ENCODE assay signal across 17 cellular contexts in the genomic region with DNA sequence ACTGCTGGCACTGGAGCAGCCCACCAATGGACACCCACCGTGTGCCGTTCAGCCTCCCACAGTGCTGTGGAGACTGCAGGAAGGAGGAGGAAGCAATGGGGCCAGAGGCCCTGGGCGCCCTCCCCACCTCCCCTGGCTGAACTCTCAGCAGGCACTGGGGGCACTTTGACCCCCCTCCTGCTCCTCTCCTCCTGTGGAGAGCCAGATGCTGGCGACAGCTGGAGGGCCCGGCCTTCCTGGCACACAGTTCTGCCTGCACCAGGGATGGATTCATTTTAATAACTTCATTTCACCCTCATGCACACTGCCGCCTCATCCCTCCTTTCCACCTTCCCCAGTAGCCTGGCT. TPM values are rescaled to one million over a fixed set of nuclear protein-coding genes. Genes with fewer than 3 reads are reported as not detected.
A peak's percentile ranks its signal among the peaks of the same experiment; 100 is the strongest.
DNase-seq lines count a peak whose midpoint lies in the region; ATAC-seq and TF ChIP-seq lines count a peak whose summit lies in the region.
"Had no signal": no experiment of that assay in that cellular context is flagged by ENCODE, and none has a peak within 500 bp of the region (broad histone marks: within the 10 kb centered on the region; RNA-seq: fewer than 3 reads in every experiment).

No MANE protein-coding gene starts in this region.

- H2AK5ac ChIP-seq in neuronal stem cell (ENCODE audit: low read depth, low read length): peak overlapping the region; percentile 36

- H3K4me2 ChIP-seq in neuronal stem cell (ENCODE audit: insufficient read depth, low read length, poor library complexity, severe bottlenecking): no peak overlapping the region
- H3K4me2 ChIP-seq: PC-9 had no signal

- H3K9me3 ChIP-seq in ascending aorta: no peaks in the 10 kb centered on the region
- H3K9me3 ChIP-seq in neuronal stem cell (replicated peaks in 1 of 2; ENCODE audit: control insufficient read depth in 2 of 2, insufficient read depth in 1 of 2, low read depth in 1 of 2, low read length in 2 of 2): peaks cover 0 to 2% of the 10 kb centered on the region in 2 donors
- no peaks in the 10 kb centered on the region for H3K9me3 ChIP-seq in right atrium auricular region

- no peak for ATAC-seq in WTC11
- ATAC-seq: GM12878 had no signal

- H3K27me3 ChIP-seq in ascending aorta (no peaks in the 10 kb centered on the region), neuronal stem cell (ENCODE audit: control insufficient read depth in 3 of 3, insufficient read depth in 3 of 3, low read depth in 1 of 3, low read length in 3 of 3) (peaks cover 0 to 22% (median 4%) of the 10 kb centered on the region in 3 experiments), right atrium auricular region (no peaks in the 10 kb centered on the region)

- CTCF ChIA-PET in WTC11 (lab: Charles Lee): no interaction called here

- H3K14ac ChIP-seq in neuronal stem cell (ENCODE audit: low read length): no peak overlapping the region

- no peaks in the 10 kb centered on the region for H3K9me3 Mint-ChIP-seq in WTC11
- H3K9me3 Mint-ChIP-seq: CD4-positive, alpha-beta memory T cell had no signal

- no peak overlapping the region for H4K91ac ChIP-seq in neuronal stem cell (ENCODE audit: low read depth, low read length, poor library complexity)

- H3K36me3 ChIP-seq in ascending aorta (peaks cover 13 to 22% of the 10 kb centered on the region in 2 donors), neuronal stem cell (replicated peaks in 1 of 2; ENCODE audit: control insufficient read depth in 2 of 2, insufficient read depth in 2 of 2, low read length in 2 of 2) (no peaks in the 10 kb centered on the region), right atrium auricular region (no peaks in the 10 kb centered on the region)

- no peak overlapping the region for H2BK5ac ChIP-seq in neuronal stem cell (ENCODE audit: low read length)

- H3K79me1 ChIP-seq in neuronal stem cell (ENCODE audit: low read depth, low read length): no peaks in the 10 kb centered on the region

- H3K4me1 ChIP-seq in ascending aorta: peaks cover 12 to 51% of the 10 kb centered on the region in 2 donors
- H3K4me1 ChIP-seq in neuronal stem cell (ENCODE audit: control insufficient read depth in 2 of 2, insufficient read depth in 1 of 2, low read depth in 1 of 2, low read length in 2 of 2): peaks cover 6% of the 10 kb centered on the region in 2 donors
- H3K4me1 ChIP-seq in right atrium auricular region: peaks cover 0 to 24% of the 10 kb centered on the region in 2 donors

- no peak overlapping the region for H2BK120ac ChIP-seq in neuronal stem cell (ENCODE audit: low read depth, low read length)

- no CpG with 5 or more reads among the region's 6 CpGs for WGBS in neuronal stem cell (ENCODE audit: extremely low coverage in 2 of 2, insufficient read length in 2 of 2, insufficient replicate concordance in 1 of 2), 2 donors

- H3K18ac ChIP-seq in neuronal stem cell (ENCODE audit: low read length): no peak overlapping the region

- H4K8ac ChIP-seq in neuronal stem cell (ENCODE audit: low read depth, low read length): no peak overlapping the region

- no peaks in the 10 kb centered on the region for H3K36me3 Mint-ChIP-seq in WTC11

- peaks cover 21% of the 10 kb centered on the region for H3K27me3 Mint-ChIP-seq in WTC11 (ENCODE audit: low read depth)

- no peak overlapping the region for H3K27ac Mint-ChIP-seq in WTC11

- DNase-seq in DMS 273 (lab: John Stamatoyannopoulos, UW; ENCODE audit: unreplicated experiment) (peak; percentile 95), NCI-H1694 (lab: John Stamatoyannopoulos, UW) (peak; percentile 88), ascending aorta (ENCODE audit: low spot score in 2 of 2) (no peak), neuronal stem cell (ENCODE audit: low spot score) (no peak), WTC11 (ENCODE audit: low spot score) (no peak), right atrium auricular region (ENCODE audit: low spot score) (no peak)
- no peak for DNase-seq in stimulated activated CD8-positive, alpha-beta memory T cell treated with anti-CD3 and anti-CD28 coated beads, Interleukin-4, amount 100 ng/mL, for 48 hours
- DNase-seq: CD4-positive, alpha-beta memory T cell; DMS53; EL; NCI-H1417; NCI-H2029; NCI-H446 treated with DMSO at 0.1 percent for 48 hours; NCI-H774; PC-9 had no signal

- no peak overlapping the region for H3K4me3 ChIP-seq in ascending aorta
- H3K4me3 ChIP-seq in neuronal stem cell (ENCODE audit: low read length in 2 of 2): no peak overlapping the region
- H3K4me3 ChIP-seq in right atrium auricular region: no peak overlapping the region
- H3K4me3 ChIP-seq: GM12878, PC-9 had no signal

- no peak overlapping the region for H2BK15ac ChIP-seq in neuronal stem cell (ENCODE audit: low read length)

- H3K4ac ChIP-seq in neuronal stem cell (ENCODE audit: low read length): no peak overlapping the region

- H3K23ac ChIP-seq in neuronal stem cell (ENCODE audit: low read depth, low read length, poor library complexity): no peak overlapping the region

- POLR2A ChIA-PET in WTC11 (lab: Charles Lee): no interaction called here

- no peak overlapping the region for H3K4me3 Mint-ChIP-seq in WTC11
- H3K4me3 Mint-ChIP-seq: CD4-positive, alpha-beta memory T cell had no signal

- TF ChIP-seq CTCF in ascending aorta (IDR thresholded peaks at IDR 0.05): no peak
- TF ChIP-seq CTCF in WTC11 (IDR thresholded peaks at IDR 0.05): no peak
- TF ChIP-seq CTCF in right atrium auricular region (IDR thresholded peaks at IDR 0.05): no peak

- H3K27ac ChIP-seq in ascending aorta (peak overlapping the region; percentile 93 to 95), neuronal stem cell (replicated peaks; ENCODE audit: low read length) (no peak overlapping the region), right atrium auricular region (no peak overlapping the region)
- H3K27ac ChIP-seq: PC-9 had no signal

- intact Hi-C loops in ascending aorta (cut with DNase I): no loop called here

- peak overlapping the region; percentile 7 for H2BK12ac ChIP-seq in neuronal stem cell (ENCODE audit: low read length)

- no peak overlapping the region for H3K9ac ChIP-seq in neuronal stem cell (ENCODE audit: low read depth, low read length, poor library complexity)

- peaks cover 4% of the 10 kb centered on the region for H3K4me1 Mint-ChIP-seq in WTC11

- H2AFZ ChIP-seq in neuronal stem cell (ENCODE audit: low read length): no peak overlapping the region
- H2AFZ ChIP-seq: PC-9 had no signal

TF ChIP-seq in WTC11, 78 proteins besides CTCF, POLR2A, EP300 and RAD21:
- no peak for TF ChIP-seq NFE2L1 (CRISPR knock-in tag; IDR thresholded peaks at IDR 0.05)
- TF ChIP-seq TP53 (CRISPR knock-in tag; IDR thresholded peaks at IDR 0.05): no peak
- TF ChIP-seq, protein P1, sequence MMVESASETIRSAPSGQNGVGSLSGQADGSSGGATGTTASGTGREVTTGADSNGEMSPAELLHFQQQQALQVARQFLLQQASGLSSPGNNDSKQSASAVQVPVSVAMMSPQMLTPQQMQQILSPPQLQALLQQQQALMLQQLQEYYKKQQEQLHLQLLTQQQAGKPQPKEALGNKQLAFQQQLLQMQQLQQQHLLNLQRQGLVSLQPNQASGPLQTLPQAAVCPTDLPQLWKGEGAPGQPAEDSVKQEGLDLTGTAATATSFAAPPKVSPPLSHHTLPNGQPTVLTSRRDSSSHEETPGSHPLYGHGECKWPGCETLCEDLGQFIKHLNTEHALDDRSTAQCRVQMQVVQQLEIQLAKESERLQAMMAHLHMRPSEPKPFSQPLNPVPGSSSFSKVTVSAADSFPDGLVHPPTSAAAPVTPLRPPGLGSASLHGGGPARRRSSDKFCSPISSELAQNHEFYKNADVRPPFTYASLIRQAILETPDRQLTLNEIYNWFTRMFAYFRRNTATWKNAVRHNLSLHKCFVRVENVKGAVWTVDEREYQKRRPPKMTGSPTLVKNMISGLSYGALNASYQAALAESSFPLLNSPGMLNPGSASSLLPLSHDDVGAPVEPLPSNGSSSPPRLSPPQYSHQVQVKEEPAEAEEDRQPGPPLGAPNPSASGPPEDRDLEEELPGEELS (CRISPR knock-in tag; IDR thresholded peaks at IDR 0.05): no peak
- no peak for TF ChIP-seq MYBL2 (CRISPR knock-in tag; IDR thresholded peaks at IDR 0.05)
- TF ChIP-seq, protein P2, sequence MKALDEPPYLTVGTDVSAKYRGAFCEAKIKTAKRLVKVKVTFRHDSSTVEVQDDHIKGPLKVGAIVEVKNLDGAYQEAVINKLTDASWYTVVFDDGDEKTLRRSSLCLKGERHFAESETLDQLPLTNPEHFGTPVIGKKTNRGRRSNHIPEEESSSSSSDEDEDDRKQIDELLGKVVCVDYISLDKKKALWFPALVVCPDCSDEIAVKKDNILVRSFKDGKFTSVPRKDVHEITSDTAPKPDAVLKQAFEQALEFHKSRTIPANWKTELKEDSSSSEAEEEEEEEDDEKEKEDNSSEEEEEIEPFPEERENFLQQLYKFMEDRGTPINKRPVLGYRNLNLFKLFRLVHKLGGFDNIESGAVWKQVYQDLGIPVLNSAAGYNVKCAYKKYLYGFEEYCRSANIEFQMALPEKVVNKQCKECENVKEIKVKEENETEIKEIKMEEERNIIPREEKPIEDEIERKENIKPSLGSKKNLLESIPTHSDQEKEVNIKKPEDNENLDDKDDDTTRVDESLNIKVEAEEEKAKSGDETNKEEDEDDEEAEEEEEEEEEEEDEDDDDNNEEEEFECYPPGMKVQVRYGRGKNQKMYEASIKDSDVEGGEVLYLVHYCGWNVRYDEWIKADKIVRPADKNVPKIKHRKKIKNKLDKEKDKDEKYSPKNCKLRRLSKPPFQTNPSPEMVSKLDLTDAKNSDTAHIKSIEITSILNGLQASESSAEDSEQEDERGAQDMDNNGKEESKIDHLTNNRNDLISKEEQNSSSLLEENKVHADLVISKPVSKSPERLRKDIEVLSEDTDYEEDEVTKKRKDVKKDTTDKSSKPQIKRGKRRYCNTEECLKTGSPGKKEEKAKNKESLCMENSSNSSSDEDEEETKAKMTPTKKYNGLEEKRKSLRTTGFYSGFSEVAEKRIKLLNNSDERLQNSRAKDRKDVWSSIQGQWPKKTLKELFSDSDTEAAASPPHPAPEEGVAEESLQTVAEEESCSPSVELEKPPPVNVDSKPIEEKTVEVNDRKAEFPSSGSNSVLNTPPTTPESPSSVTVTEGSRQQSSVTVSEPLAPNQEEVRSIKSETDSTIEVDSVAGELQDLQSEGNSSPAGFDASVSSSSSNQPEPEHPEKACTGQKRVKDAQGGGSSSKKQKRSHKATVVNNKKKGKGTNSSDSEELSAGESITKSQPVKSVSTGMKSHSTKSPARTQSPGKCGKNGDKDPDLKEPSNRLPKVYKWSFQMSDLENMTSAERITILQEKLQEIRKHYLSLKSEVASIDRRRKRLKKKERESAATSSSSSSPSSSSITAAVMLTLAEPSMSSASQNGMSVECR (CRISPR knock-in tag; IDR thresholded peaks at IDR 0.05; ENCODE audit: borderline replicate concordance): no peak
- no peak for TF ChIP-seq IRF2 (CRISPR knock-in tag; IDR thresholded peaks at IDR 0.05; ENCODE audit: borderline replicate concordance, low read depth)
- no peak for TF ChIP-seq NFATC4 (CRISPR knock-in tag; IDR thresholded peaks at IDR 0.05)

RNA-seq across cellular contexts. Expression of a gene that starts 5.9 kb away (rescaled TPM):
- total RNA-seq in ascending aorta (30.3 TPM), WTC11 (2021) (2.3 to 3.4 TPM (median 2.4 TPM) in 3 replicates), right atrium auricular region (1 to 10 TPM; 3.4 to 8.8 TPM)
- 2.9 TPM for polyA plus RNA-seq in neuronal stem cell (2013, experiment 1 of 2)
- 2.8 TPM for polyA plus RNA-seq in neuronal stem cell (2013, experiment 2 of 2)
- total RNA-seq: CD4-positive, alpha-beta memory T cell; HT-29; PC-9 had no signal
- polyA plus RNA-seq: CD4-positive, alpha-beta memory T cell had no signal

Comparison
In these comparisons a context has a peak if more than half of its experiments do, and no peak if none do; other contexts are left out.
1. DNase-seq: peak in DMS 273 (single experiment) and NCI-H1694 (single experiment); none in ascending aorta (0 of 2), neuronal stem cell (single experiment), WTC11 (single experiment), right atrium auricular region (single experiment) and stimulated activated CD8-positive, alpha-beta memory T cell treated with anti-CD3 and anti-CD28 coated beads, Interleukin-4, amount 100 ng/mL, for 48 hours (single experiment).
2. H3K27ac ChIP-seq: peak in ascending aorta (2 of 2); none in neuronal stem cell (single experiment) and right atrium auricular region (0 of 2).